1 cellular context compared by ENCODE assay signal in the genomic region with DNA sequence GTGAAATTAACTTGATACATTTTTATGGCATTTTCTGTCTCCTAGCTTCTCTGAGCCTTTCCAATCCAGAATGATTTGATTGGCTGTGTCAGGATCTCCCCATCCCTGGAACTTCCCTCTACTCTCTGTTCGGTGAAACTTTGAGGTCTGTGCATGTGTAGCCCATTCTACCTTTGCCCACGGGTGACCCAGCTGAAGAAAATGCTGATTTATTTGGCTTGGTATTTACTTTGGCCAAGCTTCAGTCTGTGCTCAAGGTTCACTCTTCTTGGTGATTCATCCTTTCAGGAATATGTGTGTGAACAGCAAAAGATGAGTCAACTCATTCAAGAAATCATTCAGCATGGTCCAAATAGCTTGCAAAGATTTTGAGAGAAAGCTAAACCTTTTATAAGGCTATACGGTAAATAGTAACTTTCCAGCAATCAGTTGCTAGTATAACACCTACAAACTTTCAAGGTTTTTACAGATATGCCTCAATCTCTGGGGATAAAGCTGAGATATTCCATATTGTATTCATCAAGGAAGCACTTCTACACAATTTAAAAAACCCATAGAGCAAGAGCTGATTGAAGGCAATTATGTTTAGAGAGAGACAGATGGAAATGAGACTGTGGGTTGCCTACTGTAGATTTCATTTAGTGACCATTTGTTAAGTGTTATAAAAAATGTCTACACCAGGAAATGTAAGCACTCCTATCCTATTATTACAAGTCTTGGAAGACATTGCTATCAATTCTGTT.
TF ChIP-seq lines count a peak whose summit lies in the region.

No MANE protein-coding gene starts in this region.

TF ChIP-seq in HepG2, 621 proteins besides CTCF, POLR2A, EP300 and RAD21 (continued from another document):
- no peak for TF ChIP-seq FIP1L1 (IDR thresholded peaks at IDR 0.05; ENCODE audit: borderline replicate concordance, insufficient read depth, low read depth, low read length)
- TF ChIP-seq SP5 (CRISPR knock-in tag; IDR thresholded peaks at IDR 0.05; ENCODE audit: borderline replicate concordance, low read depth): no peak
- peak; percentile 91 for TF ChIP-seq NFIC (IDR thresholded peaks at IDR 0.05; ENCODE audit: low read length)
- no peak for TF ChIP-seq TCF7L2 (IDR thresholded peaks at IDR 0.05; ENCODE audit: low read depth, low read length)
- no peak for TF ChIP-seq TBP (CRISPR knock-in tag; IDR thresholded peaks at IDR 0.05)
- TF ChIP-seq ZNF589 (CRISPR knock-in tag; conservative IDR thresholded peaks at IDR 0.05): no peak
- TF ChIP-seq ZNF501 (CRISPR knock-in tag; IDR thresholded peaks at IDR 0.05): no peak
- TF ChIP-seq, protein P1, sequence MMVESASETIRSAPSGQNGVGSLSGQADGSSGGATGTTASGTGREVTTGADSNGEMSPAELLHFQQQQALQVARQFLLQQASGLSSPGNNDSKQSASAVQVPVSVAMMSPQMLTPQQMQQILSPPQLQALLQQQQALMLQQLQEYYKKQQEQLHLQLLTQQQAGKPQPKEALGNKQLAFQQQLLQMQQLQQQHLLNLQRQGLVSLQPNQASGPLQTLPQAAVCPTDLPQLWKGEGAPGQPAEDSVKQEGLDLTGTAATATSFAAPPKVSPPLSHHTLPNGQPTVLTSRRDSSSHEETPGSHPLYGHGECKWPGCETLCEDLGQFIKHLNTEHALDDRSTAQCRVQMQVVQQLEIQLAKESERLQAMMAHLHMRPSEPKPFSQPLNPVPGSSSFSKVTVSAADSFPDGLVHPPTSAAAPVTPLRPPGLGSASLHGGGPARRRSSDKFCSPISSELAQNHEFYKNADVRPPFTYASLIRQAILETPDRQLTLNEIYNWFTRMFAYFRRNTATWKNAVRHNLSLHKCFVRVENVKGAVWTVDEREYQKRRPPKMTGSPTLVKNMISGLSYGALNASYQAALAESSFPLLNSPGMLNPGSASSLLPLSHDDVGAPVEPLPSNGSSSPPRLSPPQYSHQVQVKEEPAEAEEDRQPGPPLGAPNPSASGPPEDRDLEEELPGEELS (CRISPR knock-in tag; IDR thresholded peaks at IDR 0.05): no peak
- no peak for TF ChIP-seq NONO (IDR thresholded peaks at IDR 0.05)
- no peak for TF ChIP-seq NONO (CRISPR knock-in tag; conservative IDR thresholded peaks at IDR 0.05)
- TF ChIP-seq RERE (CRISPR knock-in tag; IDR thresholded peaks at IDR 0.05; ENCODE audit: low read depth): 0 out of 2 replicates have a peak, but pooled peaks have one; percentile 25
- no peak for TF ChIP-seq ZNF383 (CRISPR knock-in tag; IDR thresholded peaks at IDR 0.05; ENCODE audit: borderline replicate concordance)
- TF ChIP-seq NCOR1 (IDR thresholded peaks at IDR 0.05; ENCODE audit: borderline replicate concordance, low read length): no peak
- TF ChIP-seq FOXP1 (IDR thresholded peaks at IDR 0.05): no peak
- peak; percentile 47; the same call in 1 of the 2 replicates for TF ChIP-seq FOXP1 (CRISPR knock-in tag; IDR thresholded peaks at IDR 0.05)
- TF ChIP-seq MTA3 (CRISPR knock-in tag; IDR thresholded peaks at IDR 0.05): no peak
- peak; percentile 98 for TF ChIP-seq FOSL2 (CRISPR knock-in tag; IDR thresholded peaks at IDR 0.05)
- TF ChIP-seq, protein P2, sequence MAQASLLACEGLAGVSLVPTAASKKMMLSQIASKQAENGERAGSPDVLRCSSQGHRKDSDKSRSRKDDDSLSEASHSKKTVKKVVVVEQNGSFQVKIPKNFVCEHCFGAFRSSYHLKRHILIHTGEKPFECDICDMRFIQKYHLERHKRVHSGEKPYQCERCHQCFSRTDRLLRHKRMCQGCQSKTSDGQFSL (CRISPR knock-in tag; IDR thresholded peaks at IDR 0.05): no peak
- peak; percentile 29; the same call in 1 of the 2 replicates for TF ChIP-seq YEATS2 (CRISPR knock-in tag; IDR thresholded peaks at IDR 0.05; ENCODE audit: borderline replicate concordance)
- TF ChIP-seq, protein P3, sequence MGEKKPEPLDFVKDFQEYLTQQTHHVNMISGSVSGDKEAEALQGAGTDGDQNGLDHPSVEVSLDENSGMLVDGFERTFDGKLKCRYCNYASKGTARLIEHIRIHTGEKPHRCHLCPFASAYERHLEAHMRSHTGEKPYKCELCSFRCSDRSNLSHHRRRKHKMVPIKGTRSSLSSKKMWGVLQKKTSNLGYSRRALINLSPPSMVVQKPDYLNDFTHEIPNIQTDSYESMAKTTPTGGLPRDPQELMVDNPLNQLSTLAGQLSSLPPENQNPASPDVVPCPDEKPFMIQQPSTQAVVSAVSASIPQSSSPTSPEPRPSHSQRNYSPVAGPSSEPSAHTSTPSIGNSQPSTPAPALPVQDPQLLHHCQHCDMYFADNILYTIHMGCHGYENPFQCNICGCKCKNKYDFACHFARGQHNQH (CRISPR knock-in tag; IDR thresholded peaks at IDR 0.05): no peak; the same call in 1 of the 2 replicates
- TF ChIP-seq HMG20A (CRISPR knock-in tag; IDR thresholded peaks at IDR 0.05; ENCODE audit: borderline replicate concordance): peak; percentile 92
- TF ChIP-seq TEAD3 (CRISPR knock-in tag; optimal IDR thresholded peaks at IDR 0.05; ENCODE audit: borderline replicate concordance): peak; percentile 90
- no peak for TF ChIP-seq GABPA (IDR thresholded peaks at IDR 0.05; ENCODE audit: low read depth, low read length)
- TF ChIP-seq GABPA (CRISPR knock-in tag; IDR thresholded peaks at IDR 0.05; ENCODE audit: low read depth): peak; percentile 24; the same call in 1 of the 2 replicates
- no peak for TF ChIP-seq ZNF362 (CRISPR knock-in tag; IDR thresholded peaks at IDR 0.05; ENCODE audit: borderline replicate concordance)
- no peak for TF ChIP-seq HES4 (CRISPR knock-in tag; IDR thresholded peaks at IDR 0.05; ENCODE audit: borderline replicate concordance)
